25 cellular contexts compared by ENCODE assay signal in genomic region chr3:81003817-81004216, GRCh38.
"Had no signal": no experiment of that assay in that cellular context is flagged by ENCODE, and none has a peak within 500 bp of the region (broad histone marks: within the 10 kb centered on the region; RNA-seq: fewer than 3 reads in every experiment).

No MANE protein-coding gene starts in this region.

- DNase-seq: hypothalamus; immature natural killer cell; kidney; left colon; left lung; lower lobe of right lung; mammary epithelial cell; mesenchymal stem cell; naive thymus-derived CD8-positive, alpha-beta T cell; nucleus accumbens; pancreas; posterior cingulate gyrus; retina; right cardiac atrium; sigmoid colon; small intestine; spleen; stimulated activated CD4-positive, alpha-beta T cell treated with anti-CD3 and anti-CD28 coated beads, Interleukin-2, amount 100 ng/mL, for 48 hours; stimulated activated CD4-positive, alpha-beta T cell treated with anti-CD3 and anti-CD28 coated beads, Interleukin-4, amount 100 ng/mL, for 4 hours; stimulated activated CD8-positive, alpha-beta memory T cell treated with anti-CD3 and anti-CD28 coated beads, Interleukin-4, amount 100 ng/mL, for 48 hours; stimulated activated naive CD4-positive, alpha-beta T cell treated with Interleukin-2 at 50 U/mL for 16 hours; stimulated activated naive CD8-positive, alpha-beta T cell treated with anti-CD3 and anti-CD28 coated beads, Interleukin-15, amount 100 ng/mL, for 72 hours; substantia nigra; uterus had no signal

- ATAC-seq: left colon; left lung; lower lobe of right lung; naive thymus-derived CD8-positive, alpha-beta T cell; pancreas; right cardiac atrium; stimulated activated memory B cell treated with anti-CD40 and anti-IgM and Interleukin-4, amounts not matched to agents 10 μg/mL and 1 μg/mL and 100 μg/mL, for 72 hours; stimulated activated naive CD8-positive, alpha-beta T cell treated with anti-CD3 and anti-CD28 coated beads, Interleukin-15, amount 100 ng/mL, for 72 hours had no signal
